8 cellular contexts compared by ENCODE assay signal in genomic region chr17:32342603-32343325, GRCh38. TPM values are rescaled to one million over a fixed set of nuclear protein-coding genes. Genes with fewer than 3 reads are reported as not detected.
DNase-seq lines count a peak whose midpoint lies in the region; ATAC-seq and TF ChIP-seq lines count a peak whose summit lies in the region.

No MANE protein-coding gene starts in this region.

- H3K4me1 ChIP-seq in BE2C (no peaks in the 10 kb centered on the region), Karpas-422 (ENCODE audit: low read length) (peaks cover 22% of the 10 kb centered on the region), mammary epithelial cell (ENCODE audit: insufficient read depth, low read length) (peaks cover 14% of the 10 kb centered on the region)

- H3K27ac ChIP-seq in Karpas-422 (ENCODE audit: low read length): peak overlapping the region; percentile 73; the same call in 1 of the 2 replicates
- H3K27ac ChIP-seq in mammary epithelial cell (ENCODE audit: insufficient read depth, low read depth, low read length): peak overlapping the region; percentile 67

- H3K27ac Mint-ChIP-seq in natural killer cell treated with Interleukin-12 subunit alpha and Interleukin-12 subunit beta and Interleukin-15 and Interleukin-18, amount 100 ng/mL, for 72 hours: peak overlapping the region; percentile 79 to 93

- H3K79me2 ChIP-seq in Karpas-422 (ENCODE audit: low read length): peaks cover 14% of the 10 kb centered on the region; the same call in 1 of the 2 replicates
- H3K79me2 ChIP-seq in mammary epithelial cell (ENCODE audit: insufficient read depth, low read length): peaks cover 3% of the 10 kb centered on the region

- H3K9ac ChIP-seq in Karpas-422 (ENCODE audit: low read length) (peak overlapping the region; percentile 80), mammary epithelial cell (ENCODE audit: insufficient read depth, low read length) (no peak overlapping the region)

- intact Hi-C loops in mammary epithelial cell (cut with micrococcal nuclease): no loop called here

- no peaks in the 10 kb centered on the region for H4K20me1 ChIP-seq in Karpas-422 (ENCODE audit: insufficient read depth, low read depth, low read length)
- H4K20me1 ChIP-seq in mammary epithelial cell (ENCODE audit: insufficient read depth, low read length): no peaks in the 10 kb centered on the region

- dilution Hi-C loops in mammary epithelial cell (cut with HindIII; ENCODE audit: low sequenced_read_pairs): no loop called here

- BruUV-seq in mammary epithelial cell (replicated peaks; lab: Mats Ljungman, UMichigan): no TSS peak

- no peaks in the 10 kb centered on the region for H3K9me3 ChIP-seq in BE2C
- no peaks in the 10 kb centered on the region for H3K9me3 ChIP-seq in Karpas-422 (ENCODE audit: low read length)
- no peaks in the 10 kb centered on the region for H3K9me3 ChIP-seq in mammary epithelial cell (replicated peaks; ENCODE audit: insufficient read depth, low read length)

- POLR2A ChIA-PET in GM10248 (lab: Yijun Ruan, JAX): no interaction called here

- CTCF ChIA-PET in mammary epithelial cell (lab: Charles Lee; ENCODE audit: low non-redundant PET) (no interaction called here), GM10248 (lab: Yijun Ruan, JAX) (interaction anchor here (0.7 to 1.2 kb wide), 2 partner anchors 12 to 90 kb away, joined by 3 to 4 read pairs; no protein-coding TSS in a partner anchor)

- no peak for TF ChIP-seq CTCF in BE2C (IDR thresholded peaks at IDR 0.05; ENCODE audit: low read depth, low read length)
- TF ChIP-seq CTCF in mammary epithelial cell (conservative IDR thresholded peaks at IDR 0.05 in 1 of 2, IDR thresholded peaks at IDR 0.05 in 1 of 2; ENCODE audit: extremely low read depth in 1 of 2, insufficient read depth in 1 of 2, low read depth in 1 of 2, low read length in 2 of 2): no peak
- no peak for TF ChIP-seq CTCF in GM10248 (IDR thresholded peaks at IDR 0.05; ENCODE audit: control extremely low read depth, extremely low read depth, low read depth, missing control alignments)

- no peaks in the 10 kb centered on the region for H3K36me3 Mint-ChIP-seq in natural killer cell treated with Interleukin-12 subunit alpha and Interleukin-12 subunit beta and Interleukin-15 and Interleukin-18, amount 100 ng/mL, for 72 hours

- H3K9me3 Mint-ChIP-seq in natural killer cell treated with Interleukin-12 subunit alpha and Interleukin-12 subunit beta and Interleukin-15 and Interleukin-18, amount 100 ng/mL, for 72 hours: no peaks in the 10 kb centered on the region

- no peak for ATAC-seq in natural killer cell treated with Interleukin-12 subunit alpha and Interleukin-12 subunit beta and Interleukin-15 and Interleukin-18, amount 100 ng/mL, for 72 hours
- ATAC-seq in HG03097 (IDR thresholded peaks at IDR 0.05; ENCODE audit: low FRiP score, unreplicated experiment) (no peak), GM21529 (IDR thresholded peaks at IDR 0.05; ENCODE audit: unreplicated experiment) (no peak)

- H3K4me2 ChIP-seq in Karpas-422 (ENCODE audit: low read depth, low read length, poor library complexity, severe bottlenecking): peak overlapping the region; percentile 88
- H3K4me2 ChIP-seq in mammary epithelial cell (ENCODE audit: insufficient read depth, low read depth, low read length): peak overlapping the region; percentile 86

- in situ Hi-C loops in mammary epithelial cell (cut with MboI; ENCODE audit: low sequenced_read_pairs in 2 of 2): loop anchor here in 1 of 2 donors (25.0 kb wide), 1 partner anchor 330 kb away; the partner anchor contains the start of gene LRRC37B

- H3K27me3 Mint-ChIP-seq in natural killer cell treated with Interleukin-12 subunit alpha and Interleukin-12 subunit beta and Interleukin-15 and Interleukin-18, amount 100 ng/mL, for 72 hours: no peaks in the 10 kb centered on the region

- DNase-seq in BE2C (no peak), Karpas-422 (no peak), mammary epithelial cell (no peak), GM10248 (ENCODE audit: extremely low spot score) (no peak), KG1 (lab: John Stamatoyannopoulos, UW) (no peak)
- DNase-seq in natural killer cell treated with Interleukin-12 subunit alpha and Interleukin-12 subunit beta and Interleukin-15 and Interleukin-18, amount 100 ng/mL, for 72 hours (ENCODE audit: low spot score): no peak

- H3K4me3 ChIP-seq in BE2C (ENCODE audit: low read depth, low read length): peak overlapping the region; percentile 65
- peak overlapping the region; percentile 76 for H3K4me3 ChIP-seq in Karpas-422 (ENCODE audit: low read length)
- H3K4me3 ChIP-seq in mammary epithelial cell (replicated peaks in 1 of 3; ENCODE audit: insufficient read depth in 1 of 3, low read depth in 2 of 3, low read length in 3 of 3): peak overlapping the region; percentile 45 to 78 (median 66)

- no peaks in the 10 kb centered on the region for H3K9me2 ChIP-seq in Karpas-422 (replicated peaks; ENCODE audit: insufficient read depth, low read length)

- H2AFZ ChIP-seq in Karpas-422 (ENCODE audit: low read length) (peak overlapping the region; percentile 89; the same call in 1 of the 2 replicates), mammary epithelial cell (ENCODE audit: low read depth, low read length) (peak overlapping the region; percentile 89)

- peaks cover 21% of the 10 kb centered on the region in 2 donors for H3K4me1 Mint-ChIP-seq in natural killer cell treated with Interleukin-12 subunit alpha and Interleukin-12 subunit beta and Interleukin-15 and Interleukin-18, amount 100 ng/mL, for 72 hours (ENCODE audit: low read depth in 2 of 2)

- H3K36me3 ChIP-seq in BE2C (no peaks in the 10 kb centered on the region), Karpas-422 (ENCODE audit: insufficient read depth, low read length) (peaks cover 13% of the 10 kb centered on the region; the same call in 1 of the 2 replicates), mammary epithelial cell (ENCODE audit: insufficient read depth, low read length) (no peaks in the 10 kb centered on the region)

- 44% methylated on average over 14 of the region's 14 CpGs for WGBS in mammary epithelial cell (ENCODE audit: low coverage, missing lambda C conversion rate)

- H3K4me3 Mint-ChIP-seq in natural killer cell treated with Interleukin-12 subunit alpha and Interleukin-12 subunit beta and Interleukin-15 and Interleukin-18, amount 100 ng/mL, for 72 hours: peak overlapping the region; percentile 87

- no peaks in the 10 kb centered on the region for H3K27me3 ChIP-seq in BE2C
- no peaks in the 10 kb centered on the region for H3K27me3 ChIP-seq in Karpas-422 (ENCODE audit: low read length)
- no peaks in the 10 kb centered on the region for H3K27me3 ChIP-seq in mammary epithelial cell (ENCODE audit: insufficient read depth, low read length)

RNA-seq across cellular contexts. Expression of gene C17orf75, which starts 0.8 kb away (rescaled TPM):
- 16.4 TPM for polyA plus RNA-seq in BE2C (2012; ENCODE audit: insufficient read depth, insufficient read length, low read depth)
- 31.3 and 47.9 TPM in 2 replicates for total RNA-seq in Karpas-422 (2014; rRNA removed; shearing (Covaris generic); ENCODE audit: low replicate concordance)
- 10 to 100 TPM; 16.2 to 24.5 TPM for total RNA-seq in mammary epithelial cell
- 10.6 TPM for polyA plus RNA-seq in mammary epithelial cell
- 10.3 TPM for polyA minus RNA-seq in mammary epithelial cell
- 10 to 100 TPM; 23.2 to 24.5 TPM for total RNA-seq in natural killer cell treated with Interleukin-12 subunit alpha and Interleukin-12 subunit beta and Interleukin-15 and Interleukin-18, amount 100 ng/mL, for 72 hours

RNA-seq across cellular contexts. Expression of gene ZNF207, which starts 7.2 kb away (rescaled TPM):
- 97.1 TPM for polyA plus RNA-seq in BE2C (2012; ENCODE audit: insufficient read depth, insufficient read length, low read depth)
- total RNA-seq in Karpas-422 (2014; rRNA removed; shearing (Covaris generic); ENCODE audit: low replicate concordance): 115 and 219 TPM in 2 replicates
- total RNA-seq in mammary epithelial cell: 100 to 1,000 TPM; 134 to 169 TPM
- polyA plus RNA-seq in mammary epithelial cell: 210 TPM
- polyA minus RNA-seq in mammary epithelial cell: 122 TPM
- 100 to 1,000 TPM; 311 to 319 TPM for total RNA-seq in natural killer cell treated with Interleukin-12 subunit alpha and Interleukin-12 subunit beta and Interleukin-15 and Interleukin-18, amount 100 ng/mL, for 72 hours
